11 cellular contexts compared by ENCODE assay signal in genomic region chr17:40903129-40903847, GRCh38. TPM values are rescaled to one million over a fixed set of nuclear protein-coding genes. Genes with fewer than 3 reads are reported as not detected.
DNase-seq lines count a peak whose midpoint lies in the region; ATAC-seq, FAIRE-seq and TF ChIP-seq lines count a peak whose summit lies in the region.
"Had no signal": no experiment of that assay in that cellular context is flagged by ENCODE, and none has a peak within 500 bp of the region (broad histone marks: within the 10 kb centered on the region; RNA-seq: fewer than 3 reads in every experiment).

No MANE protein-coding gene starts in this region.

- no peaks in the 10 kb centered on the region for H3K9me2 ChIP-seq in GM23248 (ENCODE audit: insufficient read depth)
- H3K9me2 ChIP-seq in hepatocyte (replicated peaks; ENCODE audit: insufficient read depth), result no peaks in the 10 kb centered on the region

- TF ChIP-seq POLR2A in A549 (IDR thresholded peaks at IDR 0.05; ENCODE audit: low read length), result no peak

- peak; percentile 71 to 74; a peak in 3 of 5 replicates for TF ChIP-seq EP300 in A549 (IDR thresholded peaks at IDR 0.05)

- H3K27ac ChIP-seq in A549, result peak overlapping the region; percentile 91 to 93
- peak overlapping the region; percentile 80 for H3K27ac ChIP-seq in GM23248
- H3K27ac ChIP-seq in Panc1 (ENCODE audit: low read length), result peak overlapping the region; percentile 62; the same call in 1 of the 2 replicates
- H3K27ac ChIP-seq in hepatocyte, result peak overlapping the region; percentile 97

- ATAC-seq in A549, result peak; percentile 86 to 91
- peak; percentile 95 for ATAC-seq in Panc1
- ATAC-seq in GM19328 (IDR thresholded peaks at IDR 0.05; ENCODE audit: unreplicated experiment), result no peak
- ATAC-seq: T-cell had no signal

- H3K4me2 ChIP-seq in A549 (peak overlapping the region; percentile 85), GM23248 (ENCODE audit: unreplicated experiment) (peak overlapping the region; percentile 53), hepatocyte (peak overlapping the region; percentile 51)

- in situ Hi-C loops in GM23248 (cut with MboI) (loop anchor here (10.0 kb wide), 2 partner anchors 88 to 422 kb away; no protein-coding TSS in a partner anchor), Panc1 (cut with HindIII; ENCODE audit: low pct_unique_long_range_greater_than_20kb, low sequenced_read_pairs) (no loop called here), G401 (cut with HindIII; ENCODE audit: low sequenced_read_pairs) (no loop called here)

- TF ChIP-seq RAD21 in A549 (conservative IDR thresholded peaks at IDR 0.05 in 1 of 2, IDR thresholded peaks at IDR 0.05 in 1 of 2), result peak; percentile 2 to 29; a peak in 1 of 5 replicates

- H3K27me3 ChIP-seq in GM23248 (replicated peaks; ENCODE audit: insufficient read depth) (no peaks in the 10 kb centered on the region), Panc1 (ENCODE audit: control insufficient read depth, insufficient read depth, low read length) (no peaks in the 10 kb centered on the region), hepatocyte (no peaks in the 10 kb centered on the region)

- CTCF ChIA-PET in A549 (lab: Yijun Ruan, JAX), result interaction anchor here (1.2 to 6.6 kb wide), 15 partner anchors 18 to 763 kb away, joined by 3 to 94 read pairs (median 10); partner anchors contain the start of genes KRT12 and KRT20
- CTCF ChIA-PET in Panc1 (lab: Charles Lee), result no interaction called here

- H3K4me3 ChIP-seq in A549, result peak overlapping the region; percentile 33
- peak overlapping the region; percentile 33; the same call in 1 of the 2 replicates for H3K4me3 ChIP-seq in GM23248
- peak overlapping the region in 1 of 2 experiments; percentile 38; a peak in 2 of 4 replicates for H3K4me3 ChIP-seq in Panc1 (ENCODE audit: low read depth in 2 of 2, low read length in 2 of 2)
- H3K4me3 ChIP-seq in hepatocyte, result no peak overlapping the region

- FAIRE-seq in A549 (lab: Jason Lieb, UNC), result peak; percentile 97
- FAIRE-seq: G401.6 had no signal

- intact Hi-C loops in Panc1 (cut with micrococcal nuclease; ENCODE audit: unreplicated experiment), result loop anchor here (10.0 kb wide), 1 partner anchor 622 kb away; the partner anchor contains the start of gene KRT19

- no peak for TF ChIP-seq CTCF in A549 (IDR thresholded peaks at IDR 0.05)
- TF ChIP-seq CTCF in Panc1 (IDR thresholded peaks at IDR 0.05), result no peak
- TF ChIP-seq CTCF in hepatocyte (IDR thresholded peaks at IDR 0.05; ENCODE audit: poor library complexity), result no peak

- peak; percentile 94 to 96 for DNase-seq in A549 (ENCODE audit: low read depth in 1 of 2, low spot score in 1 of 2)
- peak; percentile 78 for DNase-seq in GM23248
- no peak for DNase-seq in Panc1 (ENCODE audit: low read depth, low spot score)
- DNase-seq in hepatocyte (ENCODE audit: low spot score), result peak; percentile 68
- no peak for DNase-seq in occipital lobe (lab: John Stamatoyannopoulos, UW)
- no peak for DNase-seq in NCI-H1436 (lab: John Stamatoyannopoulos, UW)
- DNase-seq in G401 (ENCODE audit: low spot score), result no peak
- DNase-seq: T-cell had no signal

- H3K4me1 ChIP-seq in A549 (peaks cover 34% of the 10 kb centered on the region), GM23248 (ENCODE audit: insufficient read depth) (peaks cover 27% of the 10 kb centered on the region), Panc1 (ENCODE audit: control insufficient read depth, insufficient read depth, low read length) (peaks cover 18% of the 10 kb centered on the region), hepatocyte (ENCODE audit: insufficient read depth) (peaks cover 23% of the 10 kb centered on the region)

- H4K20me1 ChIP-seq in GM23248 (ENCODE audit: insufficient read depth) (no peaks in the 10 kb centered on the region), hepatocyte (ENCODE audit: insufficient read depth, poor library complexity, severe bottlenecking) (no peaks in the 10 kb centered on the region)

- H3K9ac ChIP-seq in GM23248, result peak overlapping the region; percentile 49

- no peaks in the 10 kb centered on the region for H3K36me3 ChIP-seq in GM23248 (ENCODE audit: low read depth)
- no peaks in the 10 kb centered on the region for H3K36me3 ChIP-seq in Panc1 (ENCODE audit: control insufficient read depth, insufficient read depth, low read length)
- H3K36me3 ChIP-seq in hepatocyte (replicated peaks; ENCODE audit: insufficient read depth, low read depth), result no peaks in the 10 kb centered on the region

- H2AFZ ChIP-seq in GM23248 (peak overlapping the region; percentile 15; the same call in 1 of the 2 replicates), hepatocyte (no peak overlapping the region)

- no peaks in the 10 kb centered on the region for H3K9me3 ChIP-seq in A549
- no peaks in the 10 kb centered on the region for H3K9me3 ChIP-seq in GM23248 (ENCODE audit: low read depth)
- no peaks in the 10 kb centered on the region for H3K9me3 ChIP-seq in Panc1 (ENCODE audit: control insufficient read depth, insufficient read depth, low read depth, low read length)
- H3K9me3 ChIP-seq in hepatocyte (ENCODE audit: low read depth), result no peaks in the 10 kb centered on the region

- no TSS peak for BruUV-seq in Panc1 (replicated peaks; lab: Mats Ljungman, UMichigan)

- peaks cover 21% of the 10 kb centered on the region for H3F3A ChIP-seq in GM23248 (ENCODE audit: insufficient read depth)

- H3K79me2 ChIP-seq in GM23248 (ENCODE audit: insufficient read depth) (no peaks in the 10 kb centered on the region), hepatocyte (no peaks in the 10 kb centered on the region)

- POLR2A ChIA-PET in A549 (lab: Yijun Ruan, JAX), result interaction anchor here (0.7 to 2.8 kb wide), 5 partner anchors 46 to 786 kb away, joined by 3 to 22 read pairs (median 9); partner anchors contain the start of gene EIF1
- POLR2A ChIA-PET in Panc1 (lab: Charles Lee), result no interaction called here

- 1% methylated on average over 12 of the region's 12 CpGs for WGBS in A549 (ENCODE audit: missing lambda C conversion rate)
- WGBS in GM23248 (ENCODE audit: low coverage in 1 of 2, low lambda C conversion rate in 2 of 2, missing lambda C conversion rate in 2 of 2), 2 experiments, result 17 to 20% methylated on average over 12 of the region's 12 CpGs
- 59% methylated on average over 12 of the region's 12 CpGs for WGBS in hepatocyte (ENCODE audit: low lambda C conversion rate, missing lambda C conversion rate)

TF ChIP-seq in A549, 52 proteins besides CTCF, POLR2A, EP300 and RAD21 (continues in another document):
- TF ChIP-seq CBX2 (IDR thresholded peaks at IDR 0.05; ENCODE audit: borderline replicate concordance, low read depth) (no peak), HOXA7 (CRISPR knock-in tag; IDR thresholded peaks at IDR 0.05) (0 out of 2 replicates have a peak, but pooled peaks have one; percentile 55), MYC (IDR thresholded peaks at IDR 0.05; ENCODE audit: borderline replicate concordance, low read length) (peak; percentile 66; the same call in 1 of the 2 replicates), NFE2L2 (conservative IDR thresholded peaks at IDR 0.05; ENCODE audit: low read length) (peak; percentile 3; the same call in 1 of the 2 replicates)

RNA-seq across cellular contexts. Expression of gene KRT20, which starts 18.2 kb away (rescaled TPM):
- polyA plus RNA-seq in A549 (2011; rRNA removed) (0.28 and 0.34 TPM in 2 replicates), A549 (2017; fragmentation: RNase III; extraction: RNeasy Plus Mini Kit Qiagen cat#74134 plus additional on column Dnase treatment) (not detected in 3 replicates), GM23248 (2016; fragmentation: Nextera tagmentation; extraction: Ambion mirVana) (not detected in 2 replicates), hepatocyte (1.5 and 1.6 TPM in 2 replicates)
- polyA plus RNA-seq in A549 (2012; cell fraction: cytosol; rRNA removed), result 0.01 TPM in 1 of 2 replicates, not detected in the other
- 0.04 and 0.06 TPM in 2 replicates for polyA plus RNA-seq in A549 (2012; cell fraction: nucleus; rRNA removed)
- not detected in 2 replicates for polyA minus RNA-seq in A549 (2011; rRNA and poly(A)+ RNA removed)
- total RNA-seq in GM23248 (2014; rRNA removed; shearing (Covaris generic)), result not detected in 2 replicates
- total RNA-seq in Panc1 (2021; ENCODE audit: unreplicated experiment) (0.13 TPM), hepatocyte (2.4 and 3.4 TPM in 2 replicates), occipital lobe (not detected)
- not detected for polyA plus RNA-seq in Panc1 (2012; ENCODE audit: insufficient read length)
- not detected in 2 replicates for total RNA-seq in G401 (2014; rRNA removed; shearing (Covaris generic))
- total RNA-seq: mesothelial cell of epicardium had no signal

RNA-seq across cellular contexts. Expression of gene KRT23, which starts 34.2 kb away (rescaled TPM):
- polyA plus RNA-seq in A549 (2011; rRNA removed) (not detected in 2 replicates), A549 (2017; fragmentation: RNase III; extraction: RNeasy Plus Mini Kit Qiagen cat#74134 plus additional on column Dnase treatment) (not detected in 3 replicates), GM23248 (2016; fragmentation: Nextera tagmentation; extraction: Ambion mirVana) (0.13 TPM in 1 of 2 replicates, not detected in the other), hepatocyte (2.0 and 4.0 TPM in 2 replicates)
- not detected in 2 replicates for polyA plus RNA-seq in A549 (2012; cell fraction: cytosol; rRNA removed)
- not detected in 2 replicates for polyA plus RNA-seq in A549 (2012; cell fraction: nucleus; rRNA removed)
- not detected in 2 replicates for polyA minus RNA-seq in A549 (2011; rRNA and poly(A)+ RNA removed)
- total RNA-seq in GM23248 (2014; rRNA removed; shearing (Covaris generic)), result not detected in 2 replicates
- total RNA-seq in Panc1 (2021; ENCODE audit: unreplicated experiment) (not detected), hepatocyte (4.0 and 6.4 TPM in 2 replicates), occipital lobe (0.16 TPM)
- polyA plus RNA-seq in Panc1 (2012; ENCODE audit: insufficient read length), result not detected
- total RNA-seq in G401 (2014; rRNA removed; shearing (Covaris generic)), result not detected in 2 replicates
- total RNA-seq: T-cell had no signal

RNA-seq across cellular contexts. Expression of gene KRT12, which starts 36.3 kb away (rescaled TPM):
- polyA plus RNA-seq in A549 (2011; rRNA removed) (not detected in 2 replicates), A549 (2017; fragmentation: RNase III; extraction: RNeasy Plus Mini Kit Qiagen cat#74134 plus additional on column Dnase treatment) (not detected in 3 replicates), GM23248 (2016; fragmentation: Nextera tagmentation; extraction: Ambion mirVana) (not detected in 2 replicates), hepatocyte (not detected in 2 replicates)
- not detected in 2 replicates for polyA plus RNA-seq in A549 (2012; cell fraction: cytosol; rRNA removed)
- polyA plus RNA-seq in A549 (2012; cell fraction: nucleus; rRNA removed), result not detected in 2 replicates
- polyA minus RNA-seq in A549 (2011; rRNA and poly(A)+ RNA removed), result not detected in 2 replicates
- not detected in 2 replicates for total RNA-seq in GM23248 (2014; rRNA removed; shearing (Covaris generic))
- total RNA-seq in Panc1 (2021; ENCODE audit: unreplicated experiment) (not detected), hepatocyte (not detected in 2 replicates), occipital lobe (not detected)
- not detected for polyA plus RNA-seq in Panc1 (2012; ENCODE audit: insufficient read length)
- total RNA-seq in G401 (2014; rRNA removed; shearing (Covaris generic)), result not detected in 2 replicates
- total RNA-seq: mesothelial cell of epicardium had no signal

Comparison
In these comparisons a context has a peak if more than half of its experiments do, and no peak if none do; other contexts are left out.
1. DNase-seq: peak in A549 (2 of 2), GM23248 (single experiment) and hepatocyte (single experiment); none in Panc1 (single experiment), occipital lobe (single experiment), NCI-H1436 (single experiment) and G401 (single experiment).
2. Peak in every context shown above with its lines, with median percentiles within 50 percentile points of each other: H3K27ac ChIP-seq and H3K4me2 ChIP-seq.